In the genomic region with DNA sequence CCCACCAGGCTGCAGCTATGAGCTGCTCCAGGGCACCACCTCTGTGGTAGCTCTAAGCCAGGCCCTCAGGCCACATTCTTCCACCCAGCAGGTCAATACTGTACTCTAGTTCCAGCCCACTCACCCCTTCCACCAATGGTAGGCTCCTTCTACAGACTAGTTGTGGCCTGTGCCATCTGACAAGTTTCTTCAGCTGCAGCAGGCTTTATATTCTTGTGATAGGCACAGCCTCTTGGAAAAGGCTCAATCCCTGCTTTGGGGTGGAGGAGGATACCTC, we compare ENCODE assay signal across 12 cellular contexts. TPM values are rescaled to one million over a fixed set of nuclear protein-coding genes. Genes with fewer than 3 reads are reported as not detected.
DNase-seq lines count a peak whose midpoint lies in the region; ATAC-seq and TF ChIP-seq lines count a peak whose summit lies in the region.
"Had no signal": no experiment of that assay in that cellular context is flagged by ENCODE, and none has a peak within 500 bp of the region (broad histone marks: within the 10 kb centered on the region; RNA-seq: fewer than 3 reads in every experiment).

No MANE protein-coding gene starts in this region.

- H3K4me1 ChIP-seq in PC-3 (ENCODE audit: insufficient read depth, low read length): no peaks in the 10 kb centered on the region
- H3K4me1 ChIP-seq: testis had no signal

- intact Hi-C loops in PC-3 (cut with micrococcal nuclease): no loop called here

- BruUV-seq in PC-3 (replicated peaks; lab: Mats Ljungman, UMichigan): no TSS peak

- no peak overlapping the region for H3K4me3 ChIP-seq in PC-3 (ENCODE audit: low read length)
- H3K4me3 ChIP-seq: testis had no signal

- no peak overlapping the region for H3K9ac ChIP-seq in PC-3 (ENCODE audit: low read length)

- H3K4me2 ChIP-seq in PC-3 (ENCODE audit: low read length): no peak overlapping the region

- no peak for TF ChIP-seq CTCF in PC-3 (conservative IDR thresholded peaks at IDR 0.05; ENCODE audit: low read depth, low read length)

- no peaks in the 10 kb centered on the region for H3F3A ChIP-seq in PC-3 (ENCODE audit: low read length, unreplicated experiment)

- peaks cover 30% of the 10 kb centered on the region for H3K79me2 ChIP-seq in PC-3 (ENCODE audit: low read length)

- 0 out of 2 replicates have a peak, but pooled peaks cover 5% of the 10 kb centered on the region for H4K20me1 ChIP-seq in PC-3 (ENCODE audit: low read length)

- no peaks in the 10 kb centered on the region for H3K27me3 ChIP-seq in PC-3 (ENCODE audit: low read length)
- H3K27me3 ChIP-seq: neutrophil, testis had no signal

- H3K9me2 ChIP-seq in PC-3 (replicated peaks; ENCODE audit: low read length): no peaks in the 10 kb centered on the region

- POLR2A ChIA-PET in PC-3 (lab: Charles Lee; ENCODE audit: unreplicated experiment): no interaction called here

- no peak overlapping the region for H3K27ac ChIP-seq in PC-3 (ENCODE audit: low read length)
- H3K27ac ChIP-seq: testis had no signal

- H3K9me3 ChIP-seq in PC-3 (ENCODE audit: low read length): no peaks in the 10 kb centered on the region
- H3K9me3 ChIP-seq: neutrophil, testis had no signal

- DNase-seq in PC-3 (no peak), SW 1271 (lab: John Stamatoyannopoulos, UW) (no peak), NCI-H526 (lab: John Stamatoyannopoulos, UW) (no peak)
- no peak for DNase-seq in central memory CD4-positive, alpha-beta T cell
- DNase-seq: activated CD4-positive, alpha-beta T cell treated with anti-CD3 and anti-CD28 coated beads for 1 hour; NCI-H1694; testis had no signal

- H3K36me3 ChIP-seq in PC-3 (ENCODE audit: low read depth, low read length): no peaks in the 10 kb centered on the region

- no peak overlapping the region for H2AFZ ChIP-seq in PC-3 (ENCODE audit: low read length)

- CTCF ChIA-PET in PC-3 (lab: Charles Lee): no interaction called here

- ATAC-seq in GM18519 (IDR thresholded peaks at IDR 0.05; ENCODE audit: low FRiP score, unreplicated experiment) (peak; percentile 47), GM21529 (IDR thresholded peaks at IDR 0.05; ENCODE audit: unreplicated experiment) (peak; percentile 59), HG03196 (IDR thresholded peaks at IDR 0.05; ENCODE audit: unreplicated experiment) (peak; percentile 49), esophagus mucosa (peak; percentile 86), PC-3 (no peak)

RNA-seq across cellular contexts. Expression of gene MICU2, which starts 8.5 kb away (rescaled TPM):
- total RNA-seq in esophagus mucosa (20.4 TPM), PC-3 (2014; rRNA removed) (53.3 and 69.9 TPM in 2 replicates)
